Comparison of ENCODE assay signal across 23 cellular contexts in genomic region chr3:149883134-149883533, GRCh38.
DNase-seq lines count a peak whose midpoint lies in the region; ATAC-seq, FAIRE-seq and TF ChIP-seq lines count a peak whose summit lies in the region.
"Had no signal": no experiment of that assay in that cellular context is flagged by ENCODE, and none has a peak within 500 bp of the region (broad histone marks: within the 10 kb centered on the region; RNA-seq: fewer than 3 reads in every experiment).

No MANE protein-coding gene starts in this region.

- no peak overlapping the region for H3K9ac ChIP-seq in SK-N-SH
- H3K9ac ChIP-seq: BLaER1 treated with 17β-estradiol and CSF1 and Interleukin-3, amounts not matched to agents 10 nM and 100 nM had no signal

- H3K4me3 ChIP-seq in SK-N-SH (ENCODE audit: low read depth in 2 of 2, low read length in 1 of 2) (no peak overlapping the region), gastrocnemius medialis (no peak overlapping the region), mucosa of descending colon (no peak overlapping the region)
- H3K4me3 ChIP-seq: A549; BLaER1 treated with 17β-estradiol and CSF1 and Interleukin-3, amounts not matched to agents 10 nM and 100 nM had no signal

- no peaks in the 10 kb centered on the region for H3K79me2 ChIP-seq in SK-N-SH (ENCODE audit: insufficient read depth)

- H3K9me3 ChIP-seq in SK-N-SH (no peaks in the 10 kb centered on the region), gastrocnemius medialis (peaks cover 0 to 5% (median 0%) of the 10 kb centered on the region in 3 donors), mucosa of descending colon (no peaks in the 10 kb centered on the region)
- H3K9me3 ChIP-seq: A549, Caco-2 had no signal

- in situ Hi-C loops in gastrocnemius medialis (cut with MboI; ENCODE audit: low sequenced_read_pairs in 4 of 4): no loop called here

- CTCF ChIA-PET in SK-N-SH (lab: Yijun Ruan, JAX): interaction anchor here (1.3 to 1.6 kb wide), 2 partner anchors 14 to 301 kb away, joined by 3 to 5 read pairs; no protein-coding TSS in a partner anchor

- 98% methylated on average over 1 of the region's 1 CpG for WGBS in SK-N-SH (ENCODE audit: low lambda C conversion rate)

- peaks cover 0 to 5% of the 10 kb centered on the region in 2 experiments for H3K36me3 ChIP-seq in SK-N-SH (replicated peaks in 1 of 2; ENCODE audit: control insufficient read depth in 1 of 2, insufficient read depth in 2 of 2, low read length in 1 of 2)
- H3K36me3 ChIP-seq in gastrocnemius medialis: no peaks in the 10 kb centered on the region
- H3K36me3 ChIP-seq in mucosa of descending colon (ENCODE audit: low read depth): no peaks in the 10 kb centered on the region

- H3K27ac ChIP-seq in SK-N-SH (ENCODE audit: low read depth in 2 of 2, low read length in 1 of 2) (no peak overlapping the region), gastrocnemius medialis (peak overlapping the region; percentile 11 to 42 (median 23))
- H3K27ac ChIP-seq: 22Rv1; A549; BLaER1 treated with 17β-estradiol and CSF1 and Interleukin-3, amounts not matched to agents 10 nM and 100 nM; C4-2B had no signal

- no peak for TF ChIP-seq POLR2A in gastrocnemius medialis (IDR thresholded peaks at IDR 0.05)

- H3K4me2 ChIP-seq in SK-N-SH: no peak overlapping the region
- H3K4me2 ChIP-seq: A549 had no signal

- TF ChIP-seq EP300 in SK-N-SH (IDR thresholded peaks at IDR 0.05; ENCODE audit: borderline replicate concordance in 1 of 2, low read depth in 1 of 2, low read length in 1 of 2): no peak

- H3K4me1 ChIP-seq in SK-N-SH (ENCODE audit: control insufficient read depth in 1 of 2, insufficient read depth in 2 of 2, low read depth in 1 of 2, low read length in 1 of 2) (no peaks in the 10 kb centered on the region; a peak in 1 of 4 replicates), gastrocnemius medialis (peaks cover 21 to 27% of the 10 kb centered on the region in 2 donors), mucosa of descending colon (ENCODE audit: low read depth) (no peaks in the 10 kb centered on the region)
- H3K4me1 ChIP-seq: A549, Caco-2 had no signal

- H3K27me3 ChIP-seq in SK-N-SH (ENCODE audit: insufficient read depth) (no peaks in the 10 kb centered on the region), gastrocnemius medialis (no peaks in the 10 kb centered on the region)
- H3K27me3 ChIP-seq: BLaER1 treated with 17β-estradiol and CSF1 and Interleukin-3, amounts not matched to agents 10 nM and 100 nM had no signal

- no peaks in the 10 kb centered on the region for H3F3A ChIP-seq in SK-N-SH (replicated peaks; ENCODE audit: insufficient read depth)

- no peaks in the 10 kb centered on the region for H3K9me2 ChIP-seq in SK-N-SH

- DNase-seq in SK-N-SH: no peak
- no peak for DNase-seq in GM18507 (ENCODE audit: extremely low spot score, insufficient read length, low read depth)
- no peak for DNase-seq in gastrocnemius medialis
- no peak for DNase-seq in mucosa of descending colon
- no peak for DNase-seq in NOMO-1 treated with DMSO at 0.1 percent for 48 hours (lab: John Stamatoyannopoulos, UW; ENCODE audit: unreplicated experiment)
- DNase-seq: AML-193; Caco-2; Calu3; CD4-positive, alpha-beta T cell; CD8-positive, alpha-beta T cell; DMS 273 treated with DMSO at 0.1 percent for 48 hours; DMS153; DMS53; DMS79; DND-41; EL; GF-D8 had no signal

- no peak for TF ChIP-seq RAD21 in SK-N-SH (IDR thresholded peaks at IDR 0.05; ENCODE audit: low read length)

- no peaks in the 10 kb centered on the region for H4K20me1 ChIP-seq in SK-N-SH (ENCODE audit: insufficient read depth)

- ATAC-seq in SK-N-SH treated with all-trans-retinoic acid at 6 μM for 48 hours: no peak
- ATAC-seq in gastrocnemius medialis: no peak
- no peak for ATAC-seq in mucosa of descending colon
- ATAC-seq: A549; CD8-positive, alpha-beta T cell had no signal

- intact Hi-C loops in gastrocnemius medialis (cut with DNase I; ENCODE audit: low total_unique reads) (loop anchor here (5.0 kb wide), 1 partner anchor 339 kb away; no protein-coding TSS in a partner anchor), mucosa of descending colon (cut with DNase I, micrococcal nuclease) (no loop called here)

- FAIRE-seq in GM18507 (lab: Jason Lieb, UNC): peak; percentile 18
- FAIRE-seq: A549, GM12891 had no signal

- POLR2A ChIA-PET in SK-N-SH (lab: Yijun Ruan, JAX): no interaction called here

- TF ChIP-seq CTCF in SK-N-SH (IDR thresholded peaks at IDR 0.05): no peak
- no peak for TF ChIP-seq CTCF in gastrocnemius medialis (IDR thresholded peaks at IDR 0.05 in 4 of 5, conservative IDR thresholded peaks at IDR 0.05 in 1 of 5)
- no peak for TF ChIP-seq CTCF in mucosa of descending colon (IDR thresholded peaks at IDR 0.05)

- no peak overlapping the region for H2AFZ ChIP-seq in SK-N-SH (ENCODE audit: low read depth)

TF ChIP-seq in SK-N-SH treated with all-trans-retinoic acid at 6 μM for 48 hours, 23 proteins besides CTCF, POLR2A, EP300 and RAD21:
- no peak for TF ChIP-seq ZNF70 (CRISPR knock-in tag; IDR thresholded peaks at IDR 0.05)
- TF ChIP-seq ZFP30 (CRISPR knock-in tag; IDR thresholded peaks at IDR 0.05): peak; percentile 92

TF ChIP-seq in SK-N-SH, 30 proteins besides CTCF, POLR2A, EP300 and RAD21:
- TF ChIP-seq FOXJ3 (CRISPR knock-in tag; IDR thresholded peaks at IDR 0.05) (no peak), FOSL2 (IDR thresholded peaks at IDR 0.05; ENCODE audit: borderline replicate concordance, low read depth) (no peak)
- TF ChIP-seq, protein P1, sequence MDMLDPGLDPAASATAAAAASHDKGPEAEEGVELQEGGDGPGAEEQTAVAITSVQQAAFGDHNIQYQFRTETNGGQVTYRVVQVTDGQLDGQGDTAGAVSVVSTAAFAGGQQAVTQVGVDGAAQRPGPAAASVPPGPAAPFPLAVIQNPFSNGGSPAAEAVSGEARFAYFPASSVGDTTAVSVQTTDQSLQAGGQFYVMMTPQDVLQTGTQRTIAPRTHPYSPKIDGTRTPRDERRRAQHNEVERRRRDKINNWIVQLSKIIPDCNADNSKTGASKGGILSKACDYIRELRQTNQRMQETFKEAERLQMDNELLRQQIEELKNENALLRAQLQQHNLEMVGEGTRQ (IDR thresholded peaks at IDR 0.05; ENCODE audit: borderline replicate concordance, low read depth, low read length): no peak
TF ChIP-seq in SK-N-SH: peak in this region for 0.

Comparison
In these comparisons a context has a peak if more than half of its experiments do, and no peak if none do; other contexts are left out.
1. H3K27ac ChIP-seq: peak in gastrocnemius medialis (4 of 4); none in SK-N-SH (0 of 2).